Comparison of ENCODE assay signal across 1 cellular context in genomic region chr2:47265158-47265557, GRCh38.
TF ChIP-seq lines count a peak whose summit lies in the region.

No MANE protein-coding gene starts in this region.

TF ChIP-seq in GM23338, 12 proteins besides CTCF, POLR2A, EP300 and RAD21 (continued from another document):
- TF ChIP-seq, protein P1, sequence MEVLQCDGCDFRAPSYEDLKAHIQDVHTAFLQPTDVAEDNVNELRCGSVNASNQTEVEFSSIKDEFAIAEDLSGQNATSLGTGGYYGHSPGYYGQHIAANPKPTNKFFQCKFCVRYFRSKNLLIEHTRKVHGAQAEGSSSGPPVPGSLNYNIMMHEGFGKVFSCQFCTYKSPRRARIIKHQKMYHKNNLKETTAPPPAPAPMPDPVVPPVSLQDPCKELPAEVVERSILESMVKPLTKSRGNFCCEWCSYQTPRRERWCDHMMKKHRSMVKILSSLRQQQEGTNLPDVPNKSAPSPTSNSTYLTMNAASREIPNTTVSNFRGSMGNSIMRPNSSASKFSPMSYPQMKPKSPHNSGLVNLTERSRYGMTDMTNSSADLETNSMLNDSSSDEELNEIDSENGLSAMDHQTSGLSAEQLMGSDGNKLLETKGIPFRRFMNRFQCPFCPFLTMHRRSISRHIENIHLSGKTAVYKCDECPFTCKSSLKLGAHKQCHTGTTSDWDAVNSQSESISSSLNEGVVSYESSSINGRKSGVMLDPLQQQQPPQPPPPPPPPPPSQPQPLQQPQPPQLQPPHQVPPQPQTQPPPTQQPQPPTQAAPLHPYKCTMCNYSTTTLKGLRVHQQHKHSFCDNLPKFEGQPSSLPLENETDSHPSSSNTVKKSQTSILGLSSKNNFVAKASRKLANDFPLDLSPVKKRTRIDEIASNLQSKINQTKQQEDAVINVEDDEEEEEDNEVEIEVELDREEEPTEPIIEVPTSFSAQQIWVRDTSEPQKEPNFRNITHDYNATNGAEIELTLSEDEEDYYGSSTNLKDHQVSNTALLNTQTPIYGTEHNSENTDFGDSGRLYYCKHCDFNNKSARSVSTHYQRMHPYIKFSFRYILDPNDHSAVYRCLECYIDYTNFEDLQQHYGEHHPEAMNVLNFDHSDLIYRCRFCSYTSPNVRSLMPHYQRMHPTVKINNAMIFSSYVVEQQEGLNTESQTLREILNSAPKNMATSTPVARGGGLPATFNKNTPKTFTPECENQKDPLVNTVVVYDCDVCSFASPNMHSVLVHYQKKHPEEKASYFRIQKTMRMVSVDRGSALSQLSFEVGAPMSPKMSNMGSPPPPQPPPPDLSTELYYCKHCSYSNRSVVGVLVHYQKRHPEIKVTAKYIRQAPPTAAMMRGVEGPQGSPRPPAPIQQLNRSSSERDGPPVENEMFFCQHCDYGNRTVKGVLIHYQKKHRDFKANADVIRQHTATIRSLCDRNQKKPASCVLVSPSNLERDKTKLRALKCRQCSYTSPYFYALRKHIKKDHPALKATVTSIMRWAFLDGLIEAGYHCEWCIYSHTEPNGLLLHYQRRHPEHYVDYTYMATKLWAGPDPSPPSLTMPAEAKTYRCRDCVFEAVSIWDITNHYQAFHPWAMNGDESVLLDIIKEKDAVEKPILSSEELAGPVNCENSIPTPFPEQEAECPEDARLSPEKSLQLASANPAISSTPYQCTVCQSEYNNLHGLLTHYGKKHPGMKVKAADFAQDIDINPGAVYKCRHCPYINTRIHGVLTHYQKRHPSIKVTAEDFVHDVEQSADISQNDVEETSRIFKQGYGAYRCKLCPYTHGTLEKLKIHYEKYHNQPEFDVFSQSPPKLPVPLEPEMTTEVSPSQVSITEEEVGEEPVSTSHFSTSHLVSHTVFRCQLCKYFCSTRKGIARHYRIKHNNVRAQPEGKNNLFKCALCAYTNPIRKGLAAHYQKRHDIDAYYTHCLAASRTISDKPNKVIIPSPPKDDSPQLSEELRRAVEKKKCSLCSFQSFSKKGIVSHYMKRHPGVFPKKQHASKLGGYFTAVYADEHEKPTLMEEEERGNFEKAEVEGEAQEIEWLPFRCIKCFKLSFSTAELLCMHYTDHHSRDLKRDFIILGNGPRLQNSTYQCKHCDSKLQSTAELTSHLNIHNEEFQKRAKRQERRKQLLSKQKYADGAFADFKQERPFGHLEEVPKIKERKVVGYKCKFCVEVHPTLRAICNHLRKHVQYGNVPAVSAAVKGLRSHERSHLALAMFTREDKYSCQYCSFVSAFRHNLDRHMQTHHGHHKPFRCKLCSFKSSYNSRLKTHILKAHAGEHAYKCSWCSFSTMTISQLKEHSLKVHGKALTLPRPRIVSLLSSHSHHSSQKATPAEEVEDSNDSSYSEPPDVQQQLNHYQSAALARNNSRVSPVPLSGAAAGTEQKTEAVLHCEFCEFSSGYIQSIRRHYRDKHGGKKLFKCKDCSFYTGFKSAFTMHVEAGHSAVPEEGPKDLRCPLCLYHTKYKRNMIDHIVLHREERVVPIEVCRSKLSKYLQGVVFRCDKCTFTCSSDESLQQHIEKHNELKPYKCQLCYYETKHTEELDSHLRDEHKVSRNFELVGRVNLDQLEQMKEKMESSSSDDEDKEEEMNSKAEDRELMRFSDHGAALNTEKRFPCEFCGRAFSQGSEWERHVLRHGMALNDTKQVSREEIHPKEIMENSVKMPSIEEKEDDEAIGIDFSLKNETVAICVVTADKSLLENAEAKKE (CRISPR knock-in tag; IDR thresholded peaks at IDR 0.05) = no peak
